Comparison of ENCODE assay signal across 21 cellular contexts in the genomic region with DNA sequence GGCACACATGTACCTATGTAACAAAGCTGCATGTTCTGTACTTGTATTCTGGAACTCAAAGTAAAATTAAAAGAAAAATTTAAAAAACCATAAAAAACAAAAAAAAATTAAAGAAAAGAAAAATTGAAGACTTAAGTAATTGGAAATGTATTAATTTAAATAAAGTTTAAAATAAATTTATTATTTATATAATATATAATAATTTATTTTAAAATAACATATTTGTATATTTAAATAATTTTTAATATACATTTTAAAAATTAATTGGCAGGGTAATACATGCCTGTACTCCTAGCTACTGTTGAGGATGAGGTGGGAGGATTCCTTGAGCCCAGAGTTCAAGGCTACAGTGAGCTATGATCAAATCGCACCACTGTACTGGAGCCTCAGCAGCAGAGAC.
DNase-seq lines count a peak whose midpoint lies in the region; ATAC-seq, FAIRE-seq and TF ChIP-seq lines count a peak whose summit lies in the region.
"Had no signal": no experiment of that assay in that cellular context is flagged by ENCODE, and none has a peak within 500 bp of the region (broad histone marks: within the 10 kb centered on the region; RNA-seq: fewer than 3 reads in every experiment).

No MANE protein-coding gene starts in this region.

- H3K36me3 Mint-ChIP-seq in progenitor cell of endocrine pancreas (ENCODE audit: insufficient read depth) = peaks cover 2% of the 10 kb centered on the region
- H3K36me3 Mint-ChIP-seq: CD4-positive, CD25-positive, alpha-beta regulatory T cell; CD8-positive, alpha-beta T cell had no signal

- H3K27me3 Mint-ChIP-seq in progenitor cell of endocrine pancreas = no peaks in the 10 kb centered on the region
- H3K27me3 Mint-ChIP-seq: B cell; CD4-positive, CD25-positive, alpha-beta regulatory T cell had no signal

- no peaks in the 10 kb centered on the region for H3K4me1 ChIP-seq in kidney (ENCODE audit: control insufficient read depth in 1 of 2, insufficient read depth in 1 of 2, low read depth in 1 of 2, low read length in 2 of 2)
- H3K4me1 ChIP-seq: BLaER1, Caco-2 had no signal

- H3K4me3 Mint-ChIP-seq in progenitor cell of endocrine pancreas (ENCODE audit: low read depth) = no peak overlapping the region
- H3K4me3 Mint-ChIP-seq: B cell; CD4-positive, CD25-positive, alpha-beta regulatory T cell; CD8-positive, alpha-beta T cell; GM23338; H9 had no signal

- no peak overlapping the region for H3K27ac ChIP-seq in kidney (ENCODE audit: low read depth in 2 of 2, low read length in 2 of 2)
- H3K27ac ChIP-seq: BLaER1, C4-2B had no signal

- peak; percentile 56 for FAIRE-seq in RCC 7860 (lab: Jason Lieb, UNC)
- peak; percentile 88 for FAIRE-seq in colon (lab: Jason Lieb, UNC)
- FAIRE-seq in kidney (lab: Jason Lieb, UNC) = peak; percentile 92
- no peak for FAIRE-seq in HTR-8/SVneo (lab: Jason Lieb, UNC)
- FAIRE-seq: GM12878, GM19239 had no signal

- intact Hi-C loops in kidney (cut with DNase I) = no loop called here

- no peaks in the 10 kb centered on the region for H3K4me1 Mint-ChIP-seq in progenitor cell of endocrine pancreas (ENCODE audit: low read depth)
- H3K4me1 Mint-ChIP-seq: B cell; CD4-positive, CD25-positive, alpha-beta regulatory T cell; GM23338; H9 had no signal

- peaks cover 36% of the 10 kb centered on the region for H3K9me3 Mint-ChIP-seq in progenitor cell of endocrine pancreas (ENCODE audit: low read depth)

- DNase-seq in RCC 7860 (ENCODE audit: low spot score) = no peak
- no peak for DNase-seq in kidney
- DNase-seq in HTR-8/SVneo (ENCODE audit: insufficient read length, low spot score) = no peak
- no peak for DNase-seq in central memory CD4-positive, alpha-beta T cell
- no peak for DNase-seq in progenitor cell of endocrine pancreas (ENCODE audit: low spot score, unreplicated experiment)
- DNase-seq: Caco-2; CD4-positive, CD25-positive, alpha-beta regulatory T cell; CD8-positive, alpha-beta T cell; DMS153; DND-41; GDM1; H9 had no signal

- TF ChIP-seq CTCF in kidney (IDR thresholded peaks at IDR 0.05; ENCODE audit: borderline replicate concordance, extremely low read depth, insufficient read depth) (no peak), progenitor cell of endocrine pancreas (IDR thresholded peaks at IDR 0.05; ENCODE audit: unreplicated experiment) (no peak)

- H3K36me3 ChIP-seq in kidney (ENCODE audit: control insufficient read depth in 1 of 2, insufficient read depth in 2 of 2, low read length in 2 of 2) = no peaks in the 10 kb centered on the region
- H3K36me3 ChIP-seq: BLaER1 had no signal

- H3K9ac ChIP-seq in kidney (ENCODE audit: low read length in 2 of 2) = no peak overlapping the region
- H3K9ac ChIP-seq: BLaER1 had no signal

- H3K9me3 ChIP-seq in kidney (ENCODE audit: control insufficient read depth in 1 of 2, low read length in 2 of 2) = no peaks in the 10 kb centered on the region
- H3K9me3 ChIP-seq: Caco-2 had no signal

- H3K27ac Mint-ChIP-seq in progenitor cell of endocrine pancreas = no peak overlapping the region
- H3K27ac Mint-ChIP-seq: B cell; CD4-positive, CD25-positive, alpha-beta regulatory T cell; CD8-positive, alpha-beta T cell; GM23338; H9 had no signal

- H3K4me3 ChIP-seq in kidney (ENCODE audit: low read length in 2 of 2) = no peak overlapping the region
- H3K4me3 ChIP-seq: BLaER1, GM12878, GM23338 had no signal

- ATAC-seq in GM21515 (IDR thresholded peaks at IDR 0.05; ENCODE audit: unreplicated experiment) = no peak
- ATAC-seq: CD8-positive, alpha-beta T cell; GM12878; GM23338; HCT116 had no signal
